3 cellular contexts compared by ENCODE assay signal in the genomic region with DNA sequence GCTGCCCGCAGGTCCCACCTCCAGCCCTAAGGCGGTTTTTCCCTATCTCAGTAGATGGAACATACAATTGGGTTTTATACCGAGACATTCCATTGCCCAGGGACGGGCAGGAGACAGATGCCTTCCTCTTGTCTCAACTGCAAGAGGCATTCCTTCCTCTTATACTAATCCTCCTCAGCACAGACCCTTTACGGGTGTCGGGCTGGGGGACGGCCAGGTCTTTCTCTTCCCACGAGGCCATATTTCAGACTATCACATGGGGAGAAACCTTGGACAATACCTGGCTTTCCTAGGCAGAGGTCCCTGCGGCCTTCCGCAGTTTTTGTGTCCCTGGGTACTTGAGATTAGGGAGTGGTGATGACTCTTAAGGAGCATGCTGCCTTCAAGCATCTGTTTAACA. TPM values are rescaled to one million over a fixed set of nuclear protein-coding genes. Genes with fewer than 3 reads are reported as not detected.
"Had no signal": no experiment of that assay in that cellular context is flagged by ENCODE, and none has a peak within 500 bp of the region (broad histone marks: within the 10 kb centered on the region; RNA-seq: fewer than 3 reads in every experiment).

No MANE protein-coding gene starts in this region.

RNA-seq across cellular contexts. Expression of gene CILP, which starts 15.6 kb away (rescaled TPM):
- total RNA-seq: activated naive CD4-positive, alpha-beta T cell treated with anti-CD3 and anti-CD28 coated beads for 36 hours; activated naive CD8-positive, alpha-beta T cell treated with anti-CD3 and anti-CD28 coated beads for 36 hours; activated T-helper 1 cell treated with anti-CD3 and anti-CD28 coated beads, Interleukin-12 subunit alpha, Interleukin-12 subunit beta, Interleukin-2, Interleukin-4 antibody, amounts not matched to agents 30 ng/mL and 10 ng/mL and 1 ng/mL, durations not matched to agents 14 hours and 24 hours and 36 hours had no signal
